8 cellular contexts compared by ENCODE assay signal in genomic region chr10:91410638-91411367, GRCh38. TPM values are rescaled to one million over a fixed set of nuclear protein-coding genes. Genes with fewer than 3 reads are reported as not detected.
DNase-seq lines count a peak whose midpoint lies in the region; ATAC-seq and TF ChIP-seq lines count a peak whose summit lies in the region.

No MANE protein-coding gene starts in this region.

- no peaks in the 10 kb centered on the region for H3K27me3 ChIP-seq in MM.1S (replicated peaks; ENCODE audit: insufficient read depth, low read length)

- no peak for ATAC-seq in HG03520 (IDR thresholded peaks at IDR 0.05; ENCODE audit: unreplicated experiment)
- ATAC-seq in HG02763 (IDR thresholded peaks at IDR 0.05; ENCODE audit: unreplicated experiment) = no peak

- H3K4me1 ChIP-seq in MM.1S (ENCODE audit: low read length) = 0 out of 2 replicates have a peak, but pooled peaks cover 11% of the 10 kb centered on the region

- peak overlapping the region; percentile 72 for H3K4me3 ChIP-seq in GM12864 (ENCODE audit: low read depth, low read length)
- peak overlapping the region; percentile 75 for H3K4me3 ChIP-seq in MM.1S (ENCODE audit: low read length)
- peak overlapping the region; percentile 79 for H3K4me3 ChIP-seq in fibroblast of the aortic adventitia (ENCODE audit: low read depth, low read length)

- DNase-seq in GM12864 (ENCODE audit: low read depth) (no peak), MM.1S (peak; percentile 57), activated T-cell treated with anti-CD3 and anti-CD28 coated beads for 48 hours (ENCODE audit: low read depth) (peak; percentile 21), fibroblast of the aortic adventitia (ENCODE audit: low read depth) (peak; percentile 37), nucleus accumbens (lab: John Stamatoyannopoulos, UW) (peak in 30 of 56 donors; percentile 18 to 73 (median 41)), occipital lobe (lab: John Stamatoyannopoulos, UW) (no peak)

- H3F3A ChIP-seq in MM.1S (ENCODE audit: insufficient read depth, low read length) = peaks cover 4% of the 10 kb centered on the region; the same call in 1 of the 2 replicates

- H3K4me2 ChIP-seq in MM.1S (ENCODE audit: low read depth, low read length) = peak overlapping the region; percentile 78

- H3K9ac ChIP-seq in MM.1S (ENCODE audit: low read length) = peak overlapping the region; percentile 73

- H2AFZ ChIP-seq in MM.1S (ENCODE audit: low read length) = peak overlapping the region; percentile 97

- H4K20me1 ChIP-seq in MM.1S (ENCODE audit: insufficient read depth, low read length) = no peaks in the 10 kb centered on the region

- no peaks in the 10 kb centered on the region for H3K9me3 ChIP-seq in MM.1S (replicated peaks; ENCODE audit: insufficient read depth, low read length)

- peaks cover 47% of the 10 kb centered on the region for H3K79me2 ChIP-seq in MM.1S (ENCODE audit: low read length)

- TF ChIP-seq CTCF in GM12864 (IDR thresholded peaks at IDR 0.05; ENCODE audit: low read depth, low read length, missing control alignments) (no peak), MM.1S (IDR thresholded peaks at IDR 0.05; ENCODE audit: low read length) (no peak), fibroblast of the aortic adventitia (IDR thresholded peaks at IDR 0.05; ENCODE audit: insufficient read depth, low read length) (no peak)

- no peaks in the 10 kb centered on the region for H3K9me2 ChIP-seq in MM.1S (replicated peaks; ENCODE audit: insufficient read depth, low read length)

- peak overlapping the region; percentile 63; the same call in 1 of the 2 replicates for H3K27ac ChIP-seq in MM.1S (ENCODE audit: low read length)

- H3K36me3 ChIP-seq in MM.1S (replicated peaks; ENCODE audit: insufficient read depth, low read length) = no peaks in the 10 kb centered on the region

RNA-seq across cellular contexts. Expression of gene HECTD2, which starts 0.7 kb away (rescaled TPM):
- total RNA-seq in fibroblast of the aortic adventitia (ENCODE audit: low replicate concordance) = 10.9 and 17.8 TPM in 2 replicates
- 80.8 TPM for total RNA-seq in occipital lobe

Comparison
In these comparisons a context has a peak if more than half of its experiments do, and no peak if none do; other contexts are left out.
1. DNase-seq: peak in MM.1S (single experiment), activated T-cell treated with anti-CD3 and anti-CD28 coated beads for 48 hours (single experiment), fibroblast of the aortic adventitia (single experiment) and nucleus accumbens (30 of 56); none in GM12864 (single experiment) and occipital lobe (single experiment).
2. Peak in every context shown above with its lines, with median percentiles within 50 percentile points of each other: H3K4me3 ChIP-seq.